Comparison of ENCODE assay signal across 9 cellular contexts in genomic region chr15:35686347-35686746, GRCh38.
"Had no signal": no experiment of that assay in that cellular context is flagged by ENCODE, and none has a peak within 500 bp of the region (broad histone marks: within the 10 kb centered on the region; RNA-seq: fewer than 3 reads in every experiment).

No MANE protein-coding gene starts in this region.

- H3K27ac ChIP-seq: GM23248, HL-60 had no signal

- DNase-seq: GM23248, GOT3, H7, HFFc6 had no signal

- H3K9me3 Mint-ChIP-seq: HFFc6, IgD-negative memory B cell had no signal

- H3K4me3 Mint-ChIP-seq: HFFc6, IgD-negative memory B cell had no signal

- H3K36me3 ChIP-seq: HAP-1 had no signal

- H3K27ac Mint-ChIP-seq: HFFc6, IgD-negative memory B cell had no signal

- ATAC-seq: HCT116, HepG2 had no signal

- H2AFZ ChIP-seq: GM23248 had no signal

- H3K4me3 ChIP-seq: GM23248, HAP-1 had no signal

- H3K4me1 ChIP-seq: HAP-1 had no signal

- H3K9me3 ChIP-seq: HAP-1 had no signal

- H3K36me3 Mint-ChIP-seq: IgD-negative memory B cell had no signal

- H3K9ac ChIP-seq: GM23248 had no signal

- H3K4me1 Mint-ChIP-seq: IgD-negative memory B cell had no signal
